In the genomic region with DNA sequence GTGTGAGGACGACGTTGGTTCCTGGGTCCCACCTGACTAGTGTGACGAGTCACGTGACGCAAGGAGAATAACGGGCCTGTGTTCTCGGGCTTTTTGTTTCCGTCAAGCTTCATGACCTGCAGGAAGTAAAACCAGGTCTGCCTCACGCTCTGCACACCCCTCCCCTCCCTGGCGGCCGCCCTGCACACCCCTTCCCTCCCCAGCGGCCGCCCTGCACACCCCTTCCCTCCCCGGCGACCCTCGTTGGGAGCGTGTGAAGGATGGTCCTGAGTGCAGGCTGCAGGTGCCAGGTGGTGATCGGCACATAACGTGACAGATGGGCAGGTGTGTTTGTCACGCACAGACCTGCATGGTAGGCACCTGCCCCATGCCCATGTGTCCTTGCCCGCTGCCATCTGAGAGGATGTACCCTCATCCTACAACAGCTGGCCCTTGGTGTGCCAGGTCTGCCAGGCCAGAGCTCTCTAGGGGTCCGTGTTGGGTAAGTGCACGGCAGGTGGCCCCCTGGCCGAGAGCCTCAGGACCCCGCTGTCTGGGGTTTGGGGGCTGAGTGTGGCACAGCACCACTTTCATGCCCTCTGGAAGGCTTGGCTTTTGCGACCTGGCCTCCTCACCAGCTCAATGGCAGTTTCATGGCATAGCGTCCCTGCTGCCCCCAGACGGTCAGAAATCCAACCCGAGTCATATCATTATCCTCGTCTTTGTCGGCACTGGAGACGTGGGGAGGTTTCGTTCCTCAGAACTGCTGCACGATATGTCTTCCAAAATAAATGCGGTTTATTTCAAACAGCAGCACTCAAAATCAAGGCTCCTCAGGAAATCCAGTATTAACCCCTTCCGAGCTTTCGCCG, we compare ENCODE assay signal across 22 cellular contexts.
DNase-seq lines count a peak whose midpoint lies in the region; ATAC-seq, FAIRE-seq and TF ChIP-seq lines count a peak whose summit lies in the region.
"Had no signal": no experiment of that assay in that cellular context is flagged by ENCODE, and none has a peak within 500 bp of the region (broad histone marks: within the 10 kb centered on the region; RNA-seq: fewer than 3 reads in every experiment).

No MANE protein-coding gene starts in this region.

- no peak for DNase-seq in activated naive CD4-positive, alpha-beta T cell treated with anti-CD3 and anti-CD28 coated beads, Interleukin-2, amount 50 U/mL, for 16 hours
- DNase-seq in NT2/D1 (ENCODE audit: low read depth, low spot score), result no peak
- DNase-seq in urothelium cell line (ENCODE audit: low spot score), result no peak
- no peak for DNase-seq in GM10266 (ENCODE audit: extremely low spot score)
- DNase-seq: activated CD4-positive, alpha-beta T cell treated with anti-CD3 and anti-CD28 coated beads, Interleukin-2, amount 50 U/mL, for 4 hours; activated T-cell treated with anti-CD3 and anti-CD28 coated beads, Interleukin-2, amount 50 U/mL, for 48 hours; dermis blood vessel endothelial cell; foreskin keratinocyte; GM23248; hippocampal formation; mammary epithelial cell; sigmoid colon; stimulated activated CD4-positive, alpha-beta T cell treated with anti-CD3 and anti-CD28 coated beads, Interleukin-1b, Interleukin-23, amount 100 ng/mL, for 48 hours; T-cell had no signal

- no peak for TF ChIP-seq CTCF in GM10266 (IDR thresholded peaks at IDR 0.05; ENCODE audit: control insufficient read depth, insufficient read depth, low read depth, missing control alignments)

- H3K9me3 Mint-ChIP-seq in activated naive CD4-positive, alpha-beta T cell treated with anti-CD3 and anti-CD28 coated beads, Interleukin-2, amount 50 U/mL, for 24 hours, result no peaks in the 10 kb centered on the region
- H3K9me3 Mint-ChIP-seq: T-cell had no signal

- H3K4me3 Mint-ChIP-seq in activated naive CD4-positive, alpha-beta T cell treated with anti-CD3 and anti-CD28 coated beads, Interleukin-2, amount 50 U/mL, for 24 hours, result no peak overlapping the region
- H3K4me3 Mint-ChIP-seq: T-cell had no signal

- H3K9ac ChIP-seq in NT2/D1 (ENCODE audit: insufficient read length, low read depth), result peak overlapping the region; percentile 8
- H3K9ac ChIP-seq: GM23248 had no signal

- H3K27me3 Mint-ChIP-seq in activated naive CD4-positive, alpha-beta T cell treated with anti-CD3 and anti-CD28 coated beads, Interleukin-2, amount 50 U/mL, for 24 hours, result no peaks in the 10 kb centered on the region
- H3K27me3 Mint-ChIP-seq: T-cell had no signal

- H3K36me3 Mint-ChIP-seq in activated naive CD4-positive, alpha-beta T cell treated with anti-CD3 and anti-CD28 coated beads, Interleukin-2, amount 50 U/mL, for 24 hours, result peaks cover 11% of the 10 kb centered on the region

- H3K36me3 ChIP-seq in NT2/D1 (ENCODE audit: insufficient read depth, insufficient read length, low read length), result peaks cover 27% of the 10 kb centered on the region
- H3K36me3 ChIP-seq: breast epithelium, sigmoid colon, tibial artery had no signal

- no peaks in the 10 kb centered on the region for H3K27me3 ChIP-seq in NT2/D1 (ENCODE audit: insufficient read depth, insufficient read length)
- H3K27me3 ChIP-seq: breast epithelium, foreskin keratinocyte, sigmoid colon, tibial artery had no signal

- H3K27ac Mint-ChIP-seq in activated naive CD4-positive, alpha-beta T cell treated with anti-CD3 and anti-CD28 coated beads, Interleukin-2, amount 50 U/mL, for 24 hours, result peak overlapping the region; percentile 27
- H3K27ac Mint-ChIP-seq: T-cell had no signal

- peak; percentile 17 for ATAC-seq in esophagus mucosa
- ATAC-seq in HG03175 (IDR thresholded peaks at IDR 0.05; ENCODE audit: unreplicated experiment), result no peak
- ATAC-seq in GM19035 (IDR thresholded peaks at IDR 0.05; ENCODE audit: unreplicated experiment), result no peak
- ATAC-seq: foreskin keratinocyte had no signal

- H3K4me3 ChIP-seq in NT2/D1 (ENCODE audit: insufficient read length, low read depth), result no peak overlapping the region
- H3K4me3 ChIP-seq: breast epithelium, GM23248, sigmoid colon, tibial artery had no signal

- peak; percentile 46 for FAIRE-seq in urothelium cell line (lab: Jason Lieb, UNC)
- FAIRE-seq: GM18507, islet of Langerhans had no signal

- H3K9me3 ChIP-seq in NT2/D1 (ENCODE audit: insufficient read depth, low read length), result no peaks in the 10 kb centered on the region
- H3K9me3 ChIP-seq: breast epithelium, sigmoid colon, tibial artery had no signal

- H3K4me1 Mint-ChIP-seq in activated naive CD4-positive, alpha-beta T cell treated with anti-CD3 and anti-CD28 coated beads, Interleukin-2, amount 50 U/mL, for 24 hours, result peaks cover 43% of the 10 kb centered on the region

- H3K4me1 ChIP-seq in NT2/D1 (ENCODE audit: insufficient read depth, insufficient read length), result no peaks in the 10 kb centered on the region
- H3K4me1 ChIP-seq: breast epithelium, foreskin keratinocyte, tibial artery had no signal
